14 cellular contexts compared by ENCODE assay signal in the genomic region with DNA sequence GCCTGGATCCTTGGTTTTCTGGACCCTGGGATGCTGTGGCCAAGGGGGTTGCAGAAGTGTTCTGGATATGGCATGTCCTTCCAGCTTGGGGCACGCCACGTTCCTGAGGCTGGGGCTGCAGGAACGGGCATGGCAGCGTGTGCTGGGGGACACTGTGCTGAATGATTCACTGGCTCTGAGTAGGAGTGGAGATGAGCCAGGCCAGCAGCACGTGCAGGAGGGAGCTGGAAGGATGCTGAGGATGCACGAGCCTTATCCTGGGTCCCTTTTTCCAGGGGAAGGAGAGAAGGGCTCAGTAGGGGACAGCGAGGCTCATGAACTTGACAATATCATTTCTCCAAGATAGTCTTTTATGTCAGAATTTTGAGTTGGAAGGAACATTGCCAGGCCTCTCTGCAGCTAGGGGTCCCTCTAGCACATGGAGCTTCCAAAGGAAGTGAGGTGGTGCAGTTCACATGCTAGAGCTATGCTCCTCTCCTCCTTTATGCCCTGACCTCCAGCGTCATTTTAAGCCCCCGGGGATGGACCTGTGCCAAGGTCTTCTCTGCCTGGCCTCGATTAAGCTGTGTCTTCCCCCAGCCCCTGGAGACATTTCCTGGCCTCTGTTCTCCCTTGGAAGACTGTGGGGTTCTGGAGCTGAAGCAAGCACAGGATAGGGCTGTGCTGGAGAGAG.
DNase-seq lines count a peak whose midpoint lies in the region; ATAC-seq, FAIRE-seq and TF ChIP-seq lines count a peak whose summit lies in the region.
"Had no signal": no experiment of that assay in that cellular context is flagged by ENCODE, and none has a peak within 500 bp of the region (broad histone marks: within the 10 kb centered on the region; RNA-seq: fewer than 3 reads in every experiment).

No MANE protein-coding gene starts in this region.

- peak; percentile 72 for FAIRE-seq in HTR-8/SVneo (lab: Jason Lieb, UNC)
- FAIRE-seq: astrocyte, GM12891, kidney had no signal

- POLR2A ChIA-PET in BJ (lab: Charles Lee), result interaction anchor here (0.5 to 0.6 kb wide), 2 partner anchors 18 to 227 kb away, joined by 3 read pairs; no protein-coding TSS in a partner anchor

- ATAC-seq in sciatic nerve, result no peak

- BruUV-seq in Calu3 (replicated peaks; lab: Mats Ljungman, UMichigan), result no TSS peak

- no peaks in the 10 kb centered on the region for H3K27me3 ChIP-seq in BJ (ENCODE audit: control insufficient read depth, insufficient read depth, low read length)

- DNase-seq in BJ (ENCODE audit: low read depth) (no peak), HTR-8/SVneo (ENCODE audit: insufficient read length, low spot score) (peak; percentile 48), astrocyte of the spinal cord (ENCODE audit: low read depth, low spot score) (no peak), glutamatergic neuron (no peak), sciatic nerve (ENCODE audit: low spot score) (no peak), Calu3 (no peak)
- no peak for DNase-seq in activated naive CD4-positive, alpha-beta T cell treated with anti-CD3 and anti-CD28 coated beads, Interleukin-2, amount 10 ng/mL, durations not matched to agents 7 days and 5 days
- no peak for DNase-seq in stimulated activated CD4-positive, alpha-beta T cell treated with anti-CD3 and anti-CD28 coated beads, Interleukin-12 subunit alpha, Interleukin-12 subunit beta, amount 100 ng/mL, for 4 hours
- DNase-seq: activated effector memory CD4-positive, alpha-beta T cell treated with anti-CD3 and anti-CD28 coated beads, Interleukin-2, amount 50 U/mL, for 16 hours; effector CD8-positive, alpha-beta T cell; kidney; NCI-H187 treated with DMSO at 0.1 percent for 48 hours had no signal

- H3K36me3 ChIP-seq in BJ (ENCODE audit: control insufficient read depth, insufficient read depth, low read length), result no peaks in the 10 kb centered on the region

- in situ Hi-C loops in astrocyte of the spinal cord (cut with HindIII; ENCODE audit: low sequenced_read_pairs), result no loop called here

- H3K27ac Mint-ChIP-seq in glutamatergic neuron (ENCODE audit: unreplicated experiment), result peak overlapping the region; percentile 12
- H3K27ac Mint-ChIP-seq in activated naive CD4-positive, alpha-beta T cell treated with anti-CD3 and anti-CD28 coated beads, Interleukin-2, amount 10 ng/mL, durations not matched to agents 7 days and 5 days, result no peak overlapping the region
- H3K27ac Mint-ChIP-seq in Calu3 (ENCODE audit: unreplicated experiment), result no peak overlapping the region

- intact Hi-C loops in sciatic nerve (cut with DNase I) (no loop called here), Calu3 (cut with micrococcal nuclease; ENCODE audit: unreplicated experiment) (no loop called here)

- no peak overlapping the region for H3K4me3 Mint-ChIP-seq in glutamatergic neuron (ENCODE audit: unreplicated experiment)
- H3K4me3 Mint-ChIP-seq in activated naive CD4-positive, alpha-beta T cell treated with anti-CD3 and anti-CD28 coated beads, Interleukin-2, amount 10 ng/mL, durations not matched to agents 7 days and 5 days, result no peak overlapping the region
- no peak overlapping the region for H3K4me3 Mint-ChIP-seq in Calu3 (ENCODE audit: low read depth, unreplicated experiment)

- H3K27me3 Mint-ChIP-seq in glutamatergic neuron (ENCODE audit: unreplicated experiment), result peaks cover 6% of the 10 kb centered on the region
- H3K27me3 Mint-ChIP-seq in activated naive CD4-positive, alpha-beta T cell treated with anti-CD3 and anti-CD28 coated beads, Interleukin-2, amount 10 ng/mL, durations not matched to agents 7 days and 5 days, result peaks cover 24% of the 10 kb centered on the region
- no peaks in the 10 kb centered on the region for H3K27me3 Mint-ChIP-seq in Calu3 (ENCODE audit: unreplicated experiment)

- CTCF ChIA-PET in BJ (lab: Yijun Ruan, JAX), result interaction anchor here (0.8 to 2.9 kb wide), 8 partner anchors 7 to 111 kb away, joined by 3 to 8 read pairs (median 4); no protein-coding TSS in a partner anchor
- CTCF ChIA-PET in activated naive CD4-positive, alpha-beta T cell treated with anti-CD3 and anti-CD28 coated beads, Interleukin-2, amount 10 ng/mL, durations not matched to agents 7 days and 5 days (lab: Charles Lee), result interaction anchor here (1.2 kb wide), 1 partner anchor 75 kb away, joined by 4 read pairs; no protein-coding TSS in a partner anchor
- CTCF ChIA-PET in Calu3 (lab: Charles Lee), result interaction anchor here (0.6 to 1.6 kb wide), 4 partner anchors 22 to 169 kb away, joined by 3 to 7 read pairs (median 4); no protein-coding TSS in a partner anchor

- H3K9me3 Mint-ChIP-seq in glutamatergic neuron (ENCODE audit: unreplicated experiment), result peaks cover 1% of the 10 kb centered on the region
- no peaks in the 10 kb centered on the region for H3K9me3 Mint-ChIP-seq in activated naive CD4-positive, alpha-beta T cell treated with anti-CD3 and anti-CD28 coated beads, Interleukin-2, amount 10 ng/mL, durations not matched to agents 7 days and 5 days
- H3K9me3 Mint-ChIP-seq in Calu3 (ENCODE audit: low read depth, unreplicated experiment), result no peaks in the 10 kb centered on the region

- no peaks in the 10 kb centered on the region for H3K36me3 Mint-ChIP-seq in glutamatergic neuron (ENCODE audit: unreplicated experiment)
- peaks cover 2% of the 10 kb centered on the region for H3K36me3 Mint-ChIP-seq in activated naive CD4-positive, alpha-beta T cell treated with anti-CD3 and anti-CD28 coated beads, Interleukin-2, amount 10 ng/mL, durations not matched to agents 7 days and 5 days
- H3K36me3 Mint-ChIP-seq in Calu3 (ENCODE audit: insufficient read depth, unreplicated experiment), result peaks cover 18% of the 10 kb centered on the region

- H3K4me3 ChIP-seq in BJ (ENCODE audit: low read depth, low read length) (no peak overlapping the region), astrocyte of the spinal cord (ENCODE audit: low read depth, low read length) (no peak overlapping the region)

- TF ChIP-seq CTCF in BJ (IDR thresholded peaks at IDR 0.05; ENCODE audit: insufficient read depth, low read depth, low read length) (peak; percentile 43), astrocyte of the spinal cord (IDR thresholded peaks at IDR 0.05; ENCODE audit: low read depth, low read length) (peak; percentile 37), glutamatergic neuron (IDR thresholded peaks at IDR 0.05; ENCODE audit: partially characterized antibody, unreplicated experiment) (no peak), Calu3 (IDR thresholded peaks at IDR 0.05; ENCODE audit: unreplicated experiment) (no peak)

- H3K4me1 Mint-ChIP-seq in glutamatergic neuron (ENCODE audit: low read depth, unreplicated experiment), result peaks cover 37% of the 10 kb centered on the region
- no peaks in the 10 kb centered on the region for H3K4me1 Mint-ChIP-seq in activated naive CD4-positive, alpha-beta T cell treated with anti-CD3 and anti-CD28 coated beads, Interleukin-2, amount 10 ng/mL, durations not matched to agents 7 days and 5 days
- no peaks in the 10 kb centered on the region for H3K4me1 Mint-ChIP-seq in Calu3 (ENCODE audit: low read depth, unreplicated experiment)

Comparison
In these comparisons a context has a peak if more than half of its experiments do, and no peak if none do; other contexts are left out.
1. CTCF ChIP-seq: peak in BJ (single experiment) and astrocyte of the spinal cord (single experiment); none in glutamatergic neuron (single experiment) and Calu3 (single experiment).